In genomic region chr2:132363352-132363751, GRCh38 we compare ENCODE assay signal across 13 cellular contexts. TPM values are rescaled to one million over a fixed set of nuclear protein-coding genes. Genes with fewer than 3 reads are reported as not detected.
"Had no signal": no experiment of that assay in that cellular context is flagged by ENCODE, and none has a peak within 500 bp of the region (broad histone marks: within the 10 kb centered on the region; RNA-seq: fewer than 3 reads in every experiment).

No MANE protein-coding gene starts in this region.

RNA-seq across cellular contexts. Expression of gene GPR39, which starts 53.3 kb away (rescaled TPM):
- total RNA-seq: activated B cell treated with CpG ODN at 0.5 μM for 24 hours; activated CD4-positive, alpha-beta memory T cell treated with anti-CD3 and anti-CD28 coated beads for 36 hours; activated CD4-positive, alpha-beta memory T cell treated with anti-CD3 and anti-CD28 coated beads, Interleukin-2, amount 10 ng/mL, durations not matched to agents 7 days and 5 days; activated CD4-positive, alpha-beta T cell treated with anti-CD3 and anti-CD28 coated beads for 36 hours; activated CD4-positive, alpha-beta T cell treated with anti-CD3 and anti-CD28 coated beads, Interleukin-2, amount 10 ng/mL, durations not matched to agents 24 days and 14 days; activated CD4-positive, alpha-beta T cell treated with anti-CD3 and anti-CD28 coated beads, Interleukin-2, amount 10 ng/mL, durations not matched to agents 7 days and 5 days; activated CD8-positive, alpha-beta memory T cell treated with anti-CD3 and anti-CD28 coated beads for 36 hours; activated CD8-positive, alpha-beta memory T cell treated with anti-CD3 and anti-CD28 coated beads, Interleukin-2, amount 10 ng/mL, durations not matched to agents 7 days and 5 days; activated CD8-positive, alpha-beta T cell treated with anti-CD3 and anti-CD28 coated beads for 36 hours; activated CD8-positive, alpha-beta T cell treated with anti-CD3 and anti-CD28 coated beads, Interleukin-2, amount 10 ng/mL, durations not matched to agents 7 days and 5 days; T-cell; T-helper 1 cell treated with Interleukin-12 subunit alpha and Interleukin-12 subunit beta and Interleukin-4 antibody, amounts not matched to agents 30 ng/mL and 1 ng/mL, for 36 hours; T-helper 2 cell treated with Interferon-gamma antibody and Interleukin-4, amounts not matched to agents 100 ng/mL and 5 ng/mL, for 36 hours had no signal
